1 cellular context compared by ENCODE assay signal in the genomic region with DNA sequence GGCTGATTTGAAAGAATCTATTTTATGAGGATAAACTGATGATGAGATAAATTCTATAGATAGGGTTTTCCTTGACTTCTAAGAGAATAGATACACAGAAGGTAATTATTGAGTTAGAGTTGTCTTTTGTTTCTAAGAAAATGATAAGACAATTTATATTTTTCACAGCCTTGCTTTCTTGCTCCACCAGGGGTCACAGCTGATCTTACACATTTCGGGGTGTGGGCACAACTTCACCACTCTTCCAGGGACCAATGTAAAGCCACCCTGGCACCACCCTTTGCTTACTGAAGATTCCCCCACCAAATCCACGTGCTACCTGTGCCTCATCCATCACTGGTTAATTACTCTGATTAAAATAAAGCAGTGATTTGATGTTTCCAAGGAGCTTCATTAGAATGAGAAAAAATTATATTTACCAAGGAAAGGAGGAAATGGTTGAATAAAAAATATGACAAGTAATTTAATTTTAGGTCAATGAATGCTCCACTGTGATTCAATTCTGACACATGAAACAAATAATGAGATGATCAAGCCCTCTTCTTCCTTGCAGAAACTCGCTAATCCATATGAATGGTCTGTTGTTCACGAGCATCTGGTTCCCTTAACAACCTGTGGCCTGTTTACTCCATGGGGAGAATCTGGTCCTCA.
A peak's percentile ranks its signal among the peaks of the same experiment; 100 is the strongest.
TF ChIP-seq lines count a peak whose summit lies in the region.

No MANE protein-coding gene starts in this region.

TF ChIP-seq in HepG2, 621 proteins besides CTCF, POLR2A, EP300 and RAD21 (continued from another document):
- TF ChIP-seq CREB1 (IDR thresholded peaks at IDR 0.05), result no peak
- no peak for TF ChIP-seq CREB1 (CRISPR knock-in tag; IDR thresholded peaks at IDR 0.05)
- TF ChIP-seq ADNP (CRISPR knock-in tag; IDR thresholded peaks at IDR 0.05), result no peak
- no peak for TF ChIP-seq KDM1A (CRISPR knock-in tag; IDR thresholded peaks at IDR 0.05)
- TF ChIP-seq STAG1 (CRISPR knock-in tag; IDR thresholded peaks at IDR 0.05), result peak; percentile 52
- no peak for TF ChIP-seq ATAD3A (CRISPR knock-in tag; IDR thresholded peaks at IDR 0.05)
- peak; percentile 42; the same call in 1 of the 2 replicates for TF ChIP-seq SMC3 (IDR thresholded peaks at IDR 0.05; ENCODE audit: low read length)
